ENCODE assay signal across 26 cellular contexts in the genomic region with DNA sequence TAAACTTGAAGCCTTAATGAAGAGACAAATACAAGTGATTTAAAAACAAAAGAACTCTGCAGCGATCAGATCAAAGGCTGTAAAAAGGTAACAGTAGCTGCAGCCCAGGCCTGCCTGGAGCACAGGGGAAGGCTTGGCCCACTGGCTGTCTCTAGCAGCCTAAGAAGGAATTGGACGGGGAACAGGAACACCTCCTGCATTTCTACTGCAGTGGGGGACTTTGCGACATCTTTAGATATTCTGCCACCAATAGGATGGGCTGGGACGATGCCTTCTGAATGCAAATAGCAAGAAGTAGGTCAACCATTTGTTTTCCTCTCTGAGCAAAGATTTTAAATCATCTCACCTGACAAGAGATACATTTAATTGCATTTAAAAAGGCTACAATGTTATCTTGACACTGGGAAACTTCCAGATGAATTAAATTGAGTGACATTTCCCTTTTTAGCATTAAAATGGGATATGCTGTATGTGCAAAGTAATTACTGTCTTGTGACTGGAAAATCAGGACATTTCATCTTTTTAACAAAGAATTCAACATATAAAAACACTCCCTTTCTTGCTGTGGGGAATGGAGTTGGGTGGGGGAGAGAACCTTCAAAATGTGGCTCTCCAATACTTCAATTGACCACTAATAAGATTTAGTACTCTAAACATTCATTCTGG.
DNase-seq lines count a peak whose midpoint lies in the region; ATAC-seq, FAIRE-seq and TF ChIP-seq lines count a peak whose summit lies in the region.
"Had no signal": no experiment of that assay in that cellular context is flagged by ENCODE, and none has a peak within 500 bp of the region (broad histone marks: within the 10 kb centered on the region; RNA-seq: fewer than 3 reads in every experiment).

No MANE protein-coding gene starts in this region.

- no peak for DNase-seq in CD4-positive, CD25-positive, alpha-beta regulatory T cell
- peak; percentile 17 for DNase-seq in GM23338 (ENCODE audit: low spot score)
- DNase-seq in astrocyte (ENCODE audit: low read depth) = no peak
- DNase-seq in naive thymus-derived CD4-positive, alpha-beta T cell = no peak
- no peak for DNase-seq in T-helper 2 cell treated with Interferon-gamma antibody and Interleukin-4, amounts not matched to agents 5 μg/mL and 100 μg/mL, for 36 hours (ENCODE audit: low spot score)
- DNase-seq in UCSD-AML1 (lab: John Stamatoyannopoulos, UW; ENCODE audit: unreplicated experiment) = no peak
- DNase-seq in GM13976 (ENCODE audit: low spot score) = no peak
- no peak for DNase-seq in NCI-H2107 (lab: John Stamatoyannopoulos, UW)
- DNase-seq: esophagus squamous epithelium; left lung; naive B cell; NCI-H1417 treated with DMSO at 0.1 percent for 48 hours; NCI-H2171; NCI-H510A treated with DMSO at 0.1 percent for 48 hours; NK-92 treated with Interleukin-12 subunit alpha and Interleukin-12 subunit beta, amount 100 ng/mL, for 24 hours; ovary; right cardiac atrium; SIG-M5; spleen had no signal

- peak; percentile 59 for FAIRE-seq in astrocyte (lab: Jason Lieb, UNC)
- FAIRE-seq: frontal cortex, urothelium cell line had no signal

- H3K4me3 Mint-ChIP-seq in CD4-positive, CD25-positive, alpha-beta regulatory T cell = no peak overlapping the region
- H3K4me3 Mint-ChIP-seq in GM23338 = no peak overlapping the region
- H3K4me3 Mint-ChIP-seq in astrocyte (ENCODE audit: unreplicated experiment) = no peak overlapping the region
- no peak overlapping the region for H3K4me3 Mint-ChIP-seq in naive thymus-derived CD4-positive, alpha-beta T cell
- no peak overlapping the region for H3K4me3 Mint-ChIP-seq in T-helper 2 cell treated with Interferon-gamma antibody and Interleukin-4, amounts not matched to agents 5 μg/mL and 100 μg/mL, for 36 hours
- H3K4me3 Mint-ChIP-seq: activated CD4-positive, alpha-beta T cell treated with anti-CD3 and anti-CD28 coated beads for 36 hours; naive B cell; stimulated activated memory B cell treated with anti-CD40 and anti-IgM and Interleukin-4, amounts not matched to agents 10 μg/mL and 1 μg/mL and 100 μg/mL, for 72 hours had no signal

- no peaks in the 10 kb centered on the region for H3K9me3 Mint-ChIP-seq in CD4-positive, CD25-positive, alpha-beta regulatory T cell
- H3K9me3 Mint-ChIP-seq in GM23338 = no peaks in the 10 kb centered on the region
- no peaks in the 10 kb centered on the region for H3K9me3 Mint-ChIP-seq in astrocyte (ENCODE audit: unreplicated experiment)
- no peaks in the 10 kb centered on the region for H3K9me3 Mint-ChIP-seq in naive thymus-derived CD4-positive, alpha-beta T cell
- H3K9me3 Mint-ChIP-seq in T-helper 2 cell treated with Interferon-gamma antibody and Interleukin-4, amounts not matched to agents 5 μg/mL and 100 μg/mL, for 36 hours = no peaks in the 10 kb centered on the region
- H3K9me3 Mint-ChIP-seq: naive B cell; stimulated activated memory B cell treated with anti-CD40 and anti-IgM and Interleukin-4, amounts not matched to agents 10 μg/mL and 1 μg/mL and 100 μg/mL, for 72 hours had no signal

- H3K27ac ChIP-seq in CD4-positive, CD25-positive, alpha-beta regulatory T cell (ENCODE audit: insufficient read depth, low read length, poor library complexity, severe bottlenecking) = peak overlapping the region; percentile 41
- H3K27ac ChIP-seq in GM23338 (ENCODE audit: low read depth) = 0 out of 2 replicates have a peak overlapping the region, but pooled peaks have one; percentile 42
- H3K27ac ChIP-seq in astrocyte (ENCODE audit: low read depth, low read length) = no peak overlapping the region
- no peak overlapping the region for H3K27ac ChIP-seq in naive thymus-derived CD4-positive, alpha-beta T cell (ENCODE audit: low read depth, low read length)
- H3K27ac ChIP-seq: esophagus squamous epithelium, left lung, ovary, spleen, suprapubic skin had no signal

- peaks cover 11% of the 10 kb centered on the region for H3K36me3 ChIP-seq in CD4-positive, CD25-positive, alpha-beta regulatory T cell (ENCODE audit: control insufficient read depth, insufficient read depth, low read length)
- H3K36me3 ChIP-seq in GM23338 (ENCODE audit: insufficient read depth) (no peaks in the 10 kb centered on the region), astrocyte (ENCODE audit: insufficient read depth, low read length) (no peaks in the 10 kb centered on the region)
- H3K36me3 ChIP-seq in naive thymus-derived CD4-positive, alpha-beta T cell (ENCODE audit: control insufficient read depth in 2 of 3, insufficient read depth in 3 of 3, low read length in 3 of 3) = no peaks in the 10 kb centered on the region
- H3K36me3 ChIP-seq: left lung, ovary, suprapubic skin had no signal

- in situ Hi-C loops in GM13976 (cut with MboI; ENCODE audit: low sequenced_read_pairs, unreplicated experiment) = no loop called here

- H3K79me2 ChIP-seq in GM23338 (replicated peaks; ENCODE audit: insufficient read depth) (no peaks in the 10 kb centered on the region), astrocyte (ENCODE audit: insufficient read depth, low read length) (no peaks in the 10 kb centered on the region)

- H3K4me3 ChIP-seq in CD4-positive, CD25-positive, alpha-beta regulatory T cell (ENCODE audit: low read depth, low read length) = no peak overlapping the region
- no peak overlapping the region for H3K4me3 ChIP-seq in GM23338
- H3K4me3 ChIP-seq in astrocyte (ENCODE audit: insufficient read depth, low read depth, low read length) = no peak overlapping the region
- H3K4me3 ChIP-seq in naive thymus-derived CD4-positive, alpha-beta T cell (ENCODE audit: low read length) = no peak overlapping the region
- H3K4me3 ChIP-seq: esophagus squamous epithelium, left lung, ovary, spleen, suprapubic skin had no signal

- peaks cover 12 to 50% (median 28%) of the 10 kb centered on the region in 4 donors for H3K4me1 Mint-ChIP-seq in CD4-positive, CD25-positive, alpha-beta regulatory T cell
- H3K4me1 Mint-ChIP-seq in GM23338 (peaks cover 42% of the 10 kb centered on the region), astrocyte (ENCODE audit: low read depth, unreplicated experiment) (peaks cover 2% of the 10 kb centered on the region)
- H3K4me1 Mint-ChIP-seq in naive thymus-derived CD4-positive, alpha-beta T cell = peaks cover 0 to 36% (median 8%) of the 10 kb centered on the region in 7 donors
- peaks cover 20% of the 10 kb centered on the region for H3K4me1 Mint-ChIP-seq in T-helper 2 cell treated with Interferon-gamma antibody and Interleukin-4, amounts not matched to agents 5 μg/mL and 100 μg/mL, for 36 hours (ENCODE audit: low read depth)

- ATAC-seq in CD4-positive, CD25-positive, alpha-beta regulatory T cell (ENCODE audit: low read depth in 2 of 2) = no peak
- ATAC-seq in GM23338 = peak; percentile 63
- ATAC-seq in naive thymus-derived CD4-positive, alpha-beta T cell = no peak
- ATAC-seq: left lung, Panc1, right cardiac atrium had no signal

- peaks cover 5% of the 10 kb centered on the region for H3K4me1 ChIP-seq in CD4-positive, CD25-positive, alpha-beta regulatory T cell (ENCODE audit: control insufficient read depth, insufficient read depth, low read length, poor library complexity, severe bottlenecking)
- H3K4me1 ChIP-seq in GM23338 (ENCODE audit: insufficient read depth) (peaks cover 8% of the 10 kb centered on the region; the same call in 1 of the 2 replicates), astrocyte (ENCODE audit: insufficient read depth, low read length) (no peaks in the 10 kb centered on the region)
- peaks cover 0 to 2% of the 10 kb centered on the region in 2 donors for H3K4me1 ChIP-seq in naive thymus-derived CD4-positive, alpha-beta T cell (ENCODE audit: control insufficient read depth in 2 of 2, insufficient read depth in 2 of 2, low read length in 2 of 2)
- H3K4me1 ChIP-seq: esophagus squamous epithelium, left lung, spleen, suprapubic skin had no signal

- H3K27ac Mint-ChIP-seq in CD4-positive, CD25-positive, alpha-beta regulatory T cell = peak overlapping the region; percentile 20 to 53 (median 42)
- H3K27ac Mint-ChIP-seq in GM23338 = peak overlapping the region; percentile 72; the same call in 1 of the 2 replicates
- H3K27ac Mint-ChIP-seq in astrocyte (ENCODE audit: unreplicated experiment) = no peak overlapping the region
- H3K27ac Mint-ChIP-seq in naive thymus-derived CD4-positive, alpha-beta T cell = peak overlapping the region in 5 of 9 donors; percentile 2 to 41 (median 25)
- H3K27ac Mint-ChIP-seq in T-helper 2 cell treated with Interferon-gamma antibody and Interleukin-4, amounts not matched to agents 5 μg/mL and 100 μg/mL, for 36 hours = no peak overlapping the region
- H3K27ac Mint-ChIP-seq: activated naive CD8-positive, alpha-beta T cell; stimulated activated memory B cell treated with anti-CD40 and anti-IgM and Interleukin-4, amounts not matched to agents 10 μg/mL and 1 μg/mL and 100 μg/mL, for 72 hours had no signal

- no peak overlapping the region for H3K9ac ChIP-seq in astrocyte (ENCODE audit: low read length)

- no peaks in the 10 kb centered on the region for H3K9me2 ChIP-seq in GM23338 (ENCODE audit: insufficient read depth)

- H4K20me1 ChIP-seq in GM23338 (replicated peaks; ENCODE audit: insufficient read depth) (no peaks in the 10 kb centered on the region), astrocyte (ENCODE audit: insufficient read depth, low read length) (no peaks in the 10 kb centered on the region)

- TF ChIP-seq CTCF in GM23338 (conservative IDR thresholded peaks at IDR 0.05; ENCODE audit: low read depth in 2 of 2) (no peak), astrocyte (IDR thresholded peaks at IDR 0.05; ENCODE audit: insufficient read depth, low read depth, low read length) (no peak), GM13976 (IDR thresholded peaks at IDR 0.05; ENCODE audit: borderline replicate concordance, control extremely low read depth, extremely low read depth, insufficient read depth, missing control alignments) (no peak)

- no peak overlapping the region for H3K4me2 ChIP-seq in GM23338
- H3K4me2 ChIP-seq in astrocyte (ENCODE audit: low read length) = no peak overlapping the region

- CTCF ChIA-PET in naive thymus-derived CD4-positive, alpha-beta T cell (lab: Charles Lee) = no interaction called here

- H3K9me3 ChIP-seq in CD4-positive, CD25-positive, alpha-beta regulatory T cell (ENCODE audit: control insufficient read depth in 2 of 2, low read length in 2 of 2) = no peaks in the 10 kb centered on the region
- H3K9me3 ChIP-seq in astrocyte (ENCODE audit: insufficient read depth, low read depth, low read length) = no peaks in the 10 kb centered on the region
- no peaks in the 10 kb centered on the region for H3K9me3 ChIP-seq in naive thymus-derived CD4-positive, alpha-beta T cell (ENCODE audit: control insufficient read depth in 2 of 3, low read length in 3 of 3)
- H3K9me3 ChIP-seq: esophagus squamous epithelium, left lung, ovary, spleen, suprapubic skin had no signal

- intact Hi-C loops in naive thymus-derived CD4-positive, alpha-beta T cell (cut with micrococcal nuclease) = no loop called here

- H2AFZ ChIP-seq in GM23338 (no peak overlapping the region), astrocyte (ENCODE audit: low read depth, low read length) (no peak overlapping the region)

- H3K36me3 Mint-ChIP-seq in CD4-positive, CD25-positive, alpha-beta regulatory T cell = peaks cover 6% of the 10 kb centered on the region
- H3K36me3 Mint-ChIP-seq in GM23338 (ENCODE audit: low read depth) (peaks cover 6% of the 10 kb centered on the region; the same call in 1 of the 3 replicates), astrocyte (ENCODE audit: low read depth, unreplicated experiment) (peaks cover 3% of the 10 kb centered on the region)
- peaks cover 0 to 11% (median 4%) of the 10 kb centered on the region in 5 donors for H3K36me3 Mint-ChIP-seq in naive thymus-derived CD4-positive, alpha-beta T cell
- peaks cover 9% of the 10 kb centered on the region for H3K36me3 Mint-ChIP-seq in T-helper 2 cell treated with Interferon-gamma antibody and Interleukin-4, amounts not matched to agents 5 μg/mL and 100 μg/mL, for 36 hours (ENCODE audit: low read depth)
- H3K36me3 Mint-ChIP-seq: naive B cell; stimulated activated memory B cell treated with anti-CD40 and anti-IgM and Interleukin-4, amounts not matched to agents 10 μg/mL and 1 μg/mL and 100 μg/mL, for 72 hours had no signal

- H3K27me3 ChIP-seq in CD4-positive, CD25-positive, alpha-beta regulatory T cell (ENCODE audit: control insufficient read depth, insufficient read depth, low read length) = no peaks in the 10 kb centered on the region
- H3K27me3 ChIP-seq in GM23338 (ENCODE audit: insufficient read depth) (no peaks in the 10 kb centered on the region), astrocyte (ENCODE audit: insufficient read depth, low read length) (no peaks in the 10 kb centered on the region)
- no peaks in the 10 kb centered on the region for H3K27me3 ChIP-seq in naive thymus-derived CD4-positive, alpha-beta T cell (ENCODE audit: control insufficient read depth in 2 of 2, insufficient read depth in 2 of 2, low read length in 2 of 2)
- H3K27me3 ChIP-seq: esophagus squamous epithelium, left lung, ovary, suprapubic skin had no signal

- no peaks in the 10 kb centered on the region for H3K27me3 Mint-ChIP-seq in CD4-positive, CD25-positive, alpha-beta regulatory T cell
- peaks cover 5% of the 10 kb centered on the region for H3K27me3 Mint-ChIP-seq in GM23338 (ENCODE audit: insufficient read depth, low read depth, poor library complexity)
- no peaks in the 10 kb centered on the region for H3K27me3 Mint-ChIP-seq in astrocyte (ENCODE audit: low read depth, unreplicated experiment)
- H3K27me3 Mint-ChIP-seq in naive thymus-derived CD4-positive, alpha-beta T cell = no peaks in the 10 kb centered on the region
- H3K27me3 Mint-ChIP-seq in T-helper 2 cell treated with Interferon-gamma antibody and Interleukin-4, amounts not matched to agents 5 μg/mL and 100 μg/mL, for 36 hours (ENCODE audit: low read depth) = no peaks in the 10 kb centered on the region
- H3K27me3 Mint-ChIP-seq: activated CD4-positive, alpha-beta T cell treated with anti-CD3 and anti-CD28 coated beads for 36 hours; activated naive CD8-positive, alpha-beta T cell; naive B cell; stimulated activated memory B cell treated with anti-CD40 and anti-IgM and Interleukin-4, amounts not matched to agents 10 μg/mL and 1 μg/mL and 100 μg/mL, for 72 hours had no signal

- POLR2A ChIA-PET in naive thymus-derived CD4-positive, alpha-beta T cell (lab: Charles Lee) = no interaction called here

- no peaks in the 10 kb centered on the region for H3F3A ChIP-seq in GM23338 (replicated peaks; ENCODE audit: low read depth)

Comparison
In these comparisons a context has a peak if more than half of its experiments do, and no peak if none do; other contexts are left out.
1. H3K27ac ChIP-seq: peak in CD4-positive, CD25-positive, alpha-beta regulatory T cell (single experiment) and GM23338 (single experiment); none in astrocyte (single experiment) and naive thymus-derived CD4-positive, alpha-beta T cell (single experiment).
2. H3K27ac Mint-ChIP-seq: peak in CD4-positive, CD25-positive, alpha-beta regulatory T cell (3 of 3), GM23338 (single experiment) and naive thymus-derived CD4-positive, alpha-beta T cell (5 of 9); none in astrocyte (single experiment) and T-helper 2 cell treated with Interferon-gamma antibody and Interleukin-4, amounts not matched to agents 5 μg/mL and 100 μg/mL, for 36 hours (single experiment).